Comparison of ENCODE assay signal across 8 cellular contexts in genomic region chr10:102114861-102115618, GRCh38. TPM values are rescaled to one million over a fixed set of nuclear protein-coding genes. Genes with fewer than 3 reads are reported as not detected.
A peak's percentile ranks its signal among the peaks of the same experiment; 100 is the strongest.
DNase-seq lines count a peak whose midpoint lies in the region; FAIRE-seq and TF ChIP-seq lines count a peak whose summit lies in the region.

No MANE protein-coding gene starts in this region.

- H3K4me3 ChIP-seq in NB4 (ENCODE audit: low read depth, low read length) (peak overlapping the region; percentile 73), right atrium auricular region (peak overlapping the region; percentile 70 to 77), prostate gland (peak overlapping the region; percentile 72 to 79)

- no peaks in the 10 kb centered on the region for H3K27me3 ChIP-seq in right atrium auricular region
- H3K27me3 ChIP-seq in prostate gland (replicated peaks; ENCODE audit: insufficient read depth), result no peaks in the 10 kb centered on the region

- peak; percentile 44 for FAIRE-seq in urothelium cell line (lab: Jason Lieb, UNC)

- peak overlapping the region; percentile 97 to 99 for H3K27ac ChIP-seq in right atrium auricular region
- peak overlapping the region; percentile 89 to 92 for H3K27ac ChIP-seq in prostate gland

- TF ChIP-seq CTCF in NB4 (IDR thresholded peaks at IDR 0.05; ENCODE audit: low read depth, low read length) (no peak), right atrium auricular region (IDR thresholded peaks at IDR 0.05) (no peak), prostate gland (IDR thresholded peaks at IDR 0.05) (peak in 1 of 4 experiments; percentile 2)

- TF ChIP-seq POLR2A in NB4 (IDR thresholded peaks at IDR 0.05; ENCODE audit: extremely low read depth, insufficient read length) (peak; percentile 83), prostate gland (IDR thresholded peaks at IDR 0.05) (peak; percentile 93)

- WGBS in prostate gland, result under 1% methylated on average over 22 of the region's 23 CpGs

- H3K9me3 ChIP-seq in right atrium auricular region (no peaks in the 10 kb centered on the region), prostate gland (no peaks in the 10 kb centered on the region)

- intact Hi-C loops in prostate gland (cut with DNase I), result loop anchor here (5.0 kb wide), 1 partner anchor 48 kb away; the partner anchor contains the start of gene HPS6

- H3K36me3 ChIP-seq in right atrium auricular region (peaks cover 15% of the 10 kb centered on the region), prostate gland (peaks cover 0 to 15% of the 10 kb centered on the region in 2 donors)

- peak; percentile 31 for DNase-seq in GM04503 (ENCODE audit: low read depth)
- peak; percentile 71 for DNase-seq in HCEC 1CT
- DNase-seq in NB4 (ENCODE audit: low read depth), result peak; percentile 94
- DNase-seq in T-helper 1 cell, result peak; percentile 68 to 85 (median 76)
- peak; percentile 76 for DNase-seq in amniotic stem cell (lab: John Stamatoyannopoulos, UW)
- peak; percentile 92 for DNase-seq in right atrium auricular region (ENCODE audit: low spot score)
- peak; percentile 91 for DNase-seq in prostate gland (ENCODE audit: low spot score)
- peak; percentile 87 for DNase-seq in urothelium cell line (ENCODE audit: low spot score)

- peaks cover 0 to 73% of the 10 kb centered on the region in 2 donors for H3K4me1 ChIP-seq in right atrium auricular region
- peaks cover 40% of the 10 kb centered on the region for H3K4me1 ChIP-seq in prostate gland (replicated peaks)

RNA-seq across cellular contexts. Expression of gene LDB1, which starts 5.1 kb away (rescaled TPM):
- total RNA-seq in right atrium auricular region, result 10 to 100 TPM; 32.2 to 59.7 TPM
- 10 to 100 TPM; 55.0 to 91.5 TPM for total RNA-seq in prostate gland

RNA-seq across cellular contexts. Expression of gene PPRC1, which starts 17.8 kb away (rescaled TPM):
- total RNA-seq in right atrium auricular region (10 to 100 TPM; 10.9 to 20.6 TPM), prostate gland (10 to 100 TPM; 19.8 to 24.4 TPM)

RNA-seq across cellular contexts. Expression of gene NOLC1, which starts 37.1 kb away (rescaled TPM):
- 10 to 100 TPM; 42.2 to 47.8 TPM for total RNA-seq in right atrium auricular region
- 10 to 100 TPM; 50.3 to 67.9 TPM for total RNA-seq in prostate gland

RNA-seq across cellular contexts. Expression of gene HPS6, which starts 49.9 kb away (rescaled TPM):
- 10 to 100 TPM; 11.2 to 15.6 TPM for total RNA-seq in right atrium auricular region
- total RNA-seq in prostate gland, result 10 to 100 TPM; 26.1 to 35.9 TPM

RNA-seq across cellular contexts. Expression of gene ARMH3, which starts 59.1 kb away (rescaled TPM):
- total RNA-seq in right atrium auricular region (10 to 100 TPM; 25.4 to 28.5 TPM), prostate gland (10 to 100 TPM; 15.1 to 20.5 TPM)

Comparison
In these comparisons a context has a peak if more than half of its experiments do, and no peak if none do; other contexts are left out.
1. Peak in every context shown above with its lines: DNase-seq, H3K4me3 ChIP-seq and H3K27ac ChIP-seq.
2. DNase-seq: peak in every context shown above with its lines; median percentile 94 in NB4; 92 in right atrium auricular region; 91 in prostate gland; 87 in urothelium cell line; 76 in T-helper 1 cell; 76 in amniotic stem cell; 71 in HCEC 1CT; 31 in GM04503.